In the genomic region with DNA sequence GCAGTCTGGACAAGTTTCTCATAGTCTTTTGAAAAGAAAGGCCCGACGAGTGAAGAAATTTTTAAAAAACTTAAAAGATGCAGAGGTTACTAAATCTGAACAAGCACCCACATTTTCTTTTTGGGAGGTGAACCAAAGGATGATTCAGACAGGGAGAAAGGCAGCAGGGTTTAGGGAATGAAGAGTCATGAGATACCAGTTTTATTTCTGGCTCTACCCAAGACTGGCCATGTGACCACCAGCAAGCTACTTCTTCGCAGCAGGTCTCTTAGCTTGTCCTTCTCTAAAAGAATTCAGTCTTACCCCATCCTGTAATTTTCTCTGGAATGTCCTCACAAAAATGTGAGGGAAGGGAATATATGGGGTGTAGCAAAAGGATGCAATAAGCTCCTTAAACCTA, we compare ENCODE assay signal across 22 cellular contexts.
"Had no signal": no experiment of that assay in that cellular context is flagged by ENCODE, and none has a peak within 500 bp of the region (broad histone marks: within the 10 kb centered on the region; RNA-seq: fewer than 3 reads in every experiment).

No MANE protein-coding gene starts in this region.

- H3K36me3 ChIP-seq: colonic mucosa, left lung, ovary, right lobe of liver, suprapubic skin, thyroid gland had no signal

- H3K9me3 Mint-ChIP-seq: dendritic cell treated with granulocyte-macrophage colony-stimulating factor and Interleukin-4, amounts not matched to agents 40 ng/mL and 50 ng/mL, for 4 days; endodermal cell; stimulated activated memory B cell treated with anti-CD40 and anti-IgM and Interleukin-4, amounts not matched to agents 10 μg/mL and 1 μg/mL and 100 μg/mL, for 72 hours; stimulated activated naive CD8-positive, alpha-beta T cell treated with anti-CD3 and anti-CD28 coated beads, Interleukin-15, Interleukin-2, amounts not matched to agents 100 ng/mL and 50 ng/mL, for 24 hours; type B pancreatic cell had no signal

- H3K27ac Mint-ChIP-seq: dendritic cell treated with granulocyte-macrophage colony-stimulating factor and Interleukin-4, amounts not matched to agents 40 ng/mL and 50 ng/mL, for 4 days; endodermal cell; naive thymus-derived CD8-positive, alpha-beta T cell; stimulated activated memory B cell treated with anti-CD40 and anti-IgM and Interleukin-4, amounts not matched to agents 10 μg/mL and 1 μg/mL and 100 μg/mL, for 72 hours; stimulated activated naive CD8-positive, alpha-beta T cell treated with anti-CD3 and anti-CD28 coated beads, Interleukin-15, Interleukin-2, amounts not matched to agents 100 ng/mL and 50 ng/mL, for 24 hours had no signal

- H3K27me3 Mint-ChIP-seq: dendritic cell treated with granulocyte-macrophage colony-stimulating factor and Interleukin-4, amounts not matched to agents 40 ng/mL and 50 ng/mL, for 4 days; naive thymus-derived CD8-positive, alpha-beta T cell; stimulated activated memory B cell treated with anti-CD40 and anti-IgM and Interleukin-4, amounts not matched to agents 10 μg/mL and 1 μg/mL and 100 μg/mL, for 72 hours; stimulated activated naive CD8-positive, alpha-beta T cell treated with anti-CD3 and anti-CD28 coated beads, Interleukin-15, Interleukin-2, amounts not matched to agents 100 ng/mL and 50 ng/mL, for 24 hours; type B pancreatic cell had no signal

- H3K27me3 ChIP-seq: colonic mucosa, ovary, right lobe of liver, suprapubic skin had no signal

- H3K4me1 Mint-ChIP-seq: naive thymus-derived CD8-positive, alpha-beta T cell; stimulated activated memory B cell treated with anti-CD40 and anti-IgM and Interleukin-4, amounts not matched to agents 10 μg/mL and 1 μg/mL and 100 μg/mL, for 72 hours had no signal

- H3K4me3 ChIP-seq: colonic mucosa, left lung, ovary, right lobe of liver, spleen, suprapubic skin, thyroid gland had no signal

- DNase-seq: central memory CD4-positive, alpha-beta T cell; colonic mucosa; effector CD8-positive, alpha-beta T cell; endodermal cell; foreskin melanocyte; left cardiac atrium; left lung; mesendoderm; naive thymus-derived CD8-positive, alpha-beta T cell; occipital lobe; ovary; right lobe of liver; spleen; stimulated activated CD4-positive, alpha-beta T cell treated with anti-CD3 and anti-CD28 coated beads, Interleukin-4, amount 100 ng/mL, for 4 hours; thyroid gland had no signal

- H3K4me3 Mint-ChIP-seq: dendritic cell treated with granulocyte-macrophage colony-stimulating factor and Interleukin-4, amounts not matched to agents 40 ng/mL and 50 ng/mL, for 4 days; endodermal cell; naive thymus-derived CD8-positive, alpha-beta T cell; stimulated activated memory B cell treated with anti-CD40 and anti-IgM and Interleukin-4, amounts not matched to agents 10 μg/mL and 1 μg/mL and 100 μg/mL, for 72 hours; stimulated activated naive CD8-positive, alpha-beta T cell treated with anti-CD3 and anti-CD28 coated beads, Interleukin-15, Interleukin-2, amounts not matched to agents 100 ng/mL and 50 ng/mL, for 24 hours had no signal

- H3K4me1 ChIP-seq: colonic mucosa, left lung, right lobe of liver, spleen, suprapubic skin, thyroid gland had no signal

- H3K27ac ChIP-seq: colonic mucosa, epithelial cell of prostate, left lung, ovary, right lobe of liver, spleen, suprapubic skin, thyroid gland had no signal

- ATAC-seq: esophagus mucosa; left cardiac atrium; left lung; naive thymus-derived CD8-positive, alpha-beta T cell; right lobe of liver; stimulated activated memory B cell treated with anti-CD40 and anti-IgM and Interleukin-4, amounts not matched to agents 10 μg/mL and 1 μg/mL and 100 μg/mL, for 72 hours had no signal

- H3K9me3 ChIP-seq: colonic mucosa, left lung, ovary, right lobe of liver, suprapubic skin, thyroid gland had no signal
